Comparison of ENCODE assay signal across 10 cellular contexts in the genomic region with DNA sequence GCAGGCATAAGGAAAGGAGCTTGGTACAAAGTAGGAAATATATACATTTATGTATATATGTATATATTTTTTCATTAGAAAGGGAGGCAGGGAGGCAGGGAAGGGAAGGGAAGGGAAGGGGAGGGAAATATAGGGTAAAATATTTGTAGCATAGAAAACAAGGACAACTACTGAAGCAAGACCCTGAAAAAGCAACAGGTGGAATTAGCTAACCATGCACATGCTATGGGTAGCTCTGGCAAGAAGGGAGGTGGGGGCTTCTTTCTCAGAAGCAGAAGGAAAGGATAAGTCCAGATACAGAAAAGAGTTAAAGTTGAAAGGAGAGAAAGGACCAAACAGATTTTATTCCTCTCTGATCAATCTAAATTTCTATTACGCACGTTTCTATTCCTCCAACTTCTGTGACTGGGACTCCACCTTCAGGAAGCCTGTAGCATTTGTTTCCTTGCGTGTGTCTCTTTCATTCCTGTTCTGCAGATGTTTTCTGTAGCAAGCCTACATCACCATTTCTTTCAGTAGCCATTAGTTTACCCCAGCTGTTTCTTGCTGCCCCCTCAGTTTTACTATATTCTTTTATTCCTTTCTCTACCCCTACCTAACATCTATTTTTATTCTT.
A peak's percentile ranks its signal among the peaks of the same experiment; 100 is the strongest.
DNase-seq lines count a peak whose midpoint lies in the region; FAIRE-seq and TF ChIP-seq lines count a peak whose summit lies in the region.
"Had no signal": no experiment of that assay in that cellular context is flagged by ENCODE, and none has a peak within 500 bp of the region (broad histone marks: within the 10 kb centered on the region; RNA-seq: fewer than 3 reads in every experiment).

No MANE protein-coding gene starts in this region.

- peak; percentile 16 for TF ChIP-seq CTCF in foreskin fibroblast (IDR thresholded peaks at IDR 0.05; ENCODE audit: low read depth, low read length)
- TF ChIP-seq CTCF in tibial artery (IDR thresholded peaks at IDR 0.05), result no peak
- TF ChIP-seq CTCF in D721Med (IDR thresholded peaks at IDR 0.05; ENCODE audit: insufficient read depth, missing control alignments), result no peak

- H3K4me3 ChIP-seq in H7 (ENCODE audit: insufficient read depth, low read depth, low read length) (no peak overlapping the region), foreskin fibroblast (ENCODE audit: low read depth in 1 of 2, low read length in 2 of 2) (no peak overlapping the region), tibial artery (no peak overlapping the region)

- FAIRE-seq in D721Med (lab: Jason Lieb, UNC), result no peak

- DNase-seq in A172 (ENCODE audit: low spot score) (peak; percentile 2), H7 (peak; percentile 42), RKO (ENCODE audit: low spot score) (peak; percentile 12), foreskin fibroblast (peak in 1 of 2 donors; percentile 23), substantia nigra (lab: John Stamatoyannopoulos, UW) (no peak), mucosa of gallbladder (ENCODE audit: low spot score) (no peak), tibial artery (no peak), D721Med (ENCODE audit: insufficient read length, low spot score) (no peak)
- DNase-seq: activated gamma-delta T cell, left cardiac atrium had no signal

- H3K9me3 ChIP-seq in tibial artery, result no peaks in the 10 kb centered on the region

- no peak overlapping the region for H3K27ac ChIP-seq in substantia nigra (ENCODE audit: low read depth, low read length, poor library complexity, severe bottlenecking)
- no peak overlapping the region for H3K27ac ChIP-seq in tibial artery

- H3K27me3 ChIP-seq in H7 (ENCODE audit: control insufficient read depth, insufficient read depth, low read length) (no peaks in the 10 kb centered on the region), tibial artery (no peaks in the 10 kb centered on the region)

- no peaks in the 10 kb centered on the region for H3K4me1 ChIP-seq in tibial artery

- H3K36me3 ChIP-seq in H7 (replicated peaks; ENCODE audit: control insufficient read depth, insufficient read depth, low read length) (no peaks in the 10 kb centered on the region), tibial artery (no peaks in the 10 kb centered on the region)

- intact Hi-C loops in tibial artery (cut with DNase I; ENCODE audit: low total_unique reads), result no loop called here

Comparison
In these comparisons a context has a peak if more than half of its experiments do, and no peak if none do; other contexts are left out.
1. DNase-seq: peak in A172 (single experiment), H7 (single experiment) and RKO (single experiment); none in substantia nigra (0 of 49), mucosa of gallbladder (single experiment), tibial artery (0 of 2) and D721Med (single experiment).